ENCODE assay signal across 30 cellular contexts in genomic region chr1:7374761-7375160, GRCh38.
"Had no signal": no experiment of that assay in that cellular context is flagged by ENCODE, and none has a peak within 500 bp of the region (broad histone marks: within the 10 kb centered on the region; RNA-seq: fewer than 3 reads in every experiment).

No MANE protein-coding gene starts in this region.

- DNase-seq: activated B cell treated with CpG ODN at 0.5 μM for 24 hours; activated CD8-positive, alpha-beta T cell treated with anti-CD3 and anti-CD28 coated beads, Interleukin-2, amount 10 ng/mL, durations not matched to agents 7 days and 5 days; activated naive CD4-positive, alpha-beta T cell treated with Interleukin-2 at 50 U/mL for 16 hours; activated naive CD8-positive, alpha-beta T cell treated with anti-CD3 and anti-CD28 coated beads for 36 hours; activated T-cell treated with anti-CD3 and anti-CD28 coated beads, Interleukin-2, amount 50 U/mL, for 48 hours; brain microvascular endothelial cell; foreskin fibroblast; immature natural killer cell; kidney glomerular epithelial cell; left lung; lower lobe of right lung; mesendoderm; mucosa of descending colon; retina; small intestine; T-helper 1 cell; thyroid gland had no signal

- H3K36me3 Mint-ChIP-seq: activated CD8-positive, alpha-beta memory T cell treated with anti-CD3 and anti-CD28 coated beads, Interleukin-2, amount 10 ng/mL, durations not matched to agents 7 days and 5 days; activated naive CD8-positive, alpha-beta T cell treated with anti-CD3 and anti-CD28 coated beads for 36 hours; immature natural killer cell had no signal

- H3K27ac ChIP-seq: adrenal gland, ascending aorta, brain microvascular endothelial cell, heart left ventricle, left lung, lower lobe of right lung, pancreas, prostate gland, thyroid gland, upper lobe of left lung had no signal

- H3K4me1 Mint-ChIP-seq: activated B cell treated with CpG ODN at 0.5 μM for 24 hours; activated CD8-positive, alpha-beta memory T cell treated with anti-CD3 and anti-CD28 coated beads, Interleukin-2, amount 10 ng/mL, durations not matched to agents 7 days and 5 days; activated naive CD8-positive, alpha-beta T cell treated with anti-CD3 and anti-CD28 coated beads for 36 hours; immature natural killer cell had no signal

- H3K27me3 ChIP-seq: adrenal gland, ascending aorta, brain microvascular endothelial cell, heart left ventricle, pancreas, thyroid gland, upper lobe of left lung had no signal

- H3K4me1 ChIP-seq: adrenal gland, ascending aorta, left lung, pancreas, prostate gland had no signal

- H3K4me3 Mint-ChIP-seq: activated B cell treated with CpG ODN at 0.5 μM for 24 hours; activated CD8-positive, alpha-beta memory T cell treated with anti-CD3 and anti-CD28 coated beads, Interleukin-2, amount 10 ng/mL, durations not matched to agents 7 days and 5 days; activated CD8-positive, alpha-beta T cell treated with anti-CD3 and anti-CD28 coated beads, Interleukin-2, amount 10 ng/mL, durations not matched to agents 7 days and 5 days; activated naive CD8-positive, alpha-beta T cell treated with anti-CD3 and anti-CD28 coated beads for 36 hours; immature natural killer cell; nephron; stimulated activated naive CD8-positive, alpha-beta T cell treated with anti-CD3 and anti-CD28 coated beads, Interleukin-15, Interleukin-2, amounts not matched to agents 100 ng/mL and 50 ng/mL, for 24 hours; T-helper 2 cell treated with Interferon-gamma antibody and Interleukin-4, amounts not matched to agents 5 μg/mL and 100 μg/mL, for 36 hours had no signal

- H3K36me3 ChIP-seq: adrenal gland, ascending aorta, brain microvascular endothelial cell, heart left ventricle, left lung, lower lobe of right lung, pancreas, prostate gland, thyroid gland, upper lobe of left lung had no signal

- H3K4me3 ChIP-seq: adrenal gland, ascending aorta, heart left ventricle, left lung, lower lobe of right lung, mucosa of descending colon, pancreas, prostate gland, thyroid gland, upper lobe of left lung had no signal

- ATAC-seq: activated CD8-positive, alpha-beta memory T cell treated with anti-CD3 and anti-CD28 coated beads, Interleukin-2, amount 10 ng/mL, durations not matched to agents 7 days and 5 days; activated CD8-positive, alpha-beta T cell treated with anti-CD3 and anti-CD28 coated beads, Interleukin-2, amount 10 ng/mL, durations not matched to agents 7 days and 5 days; esophagus mucosa; heart left ventricle; left lung; lower lobe of right lung; mucosa of descending colon; pancreas; sciatic nerve had no signal

- H3K27ac Mint-ChIP-seq: activated B cell treated with CpG ODN at 0.5 μM for 24 hours; activated CD8-positive, alpha-beta memory T cell treated with anti-CD3 and anti-CD28 coated beads, Interleukin-2, amount 10 ng/mL, durations not matched to agents 7 days and 5 days; activated CD8-positive, alpha-beta T cell treated with anti-CD3 and anti-CD28 coated beads, Interleukin-2, amount 10 ng/mL, durations not matched to agents 7 days and 5 days; activated naive CD8-positive, alpha-beta T cell treated with anti-CD3 and anti-CD28 coated beads for 36 hours; activated T-helper 2 cell treated with anti-CD3 and anti-CD28 coated beads, Interferon-gamma antibody, Interleukin-2, Interleukin-4, amounts not matched to agents 10 μg/mL and 5 μg/mL and 100 μg/mL, durations not matched to agents 14 hours and 24 hours and 36 hours; immature natural killer cell; nephron; stimulated activated naive CD8-positive, alpha-beta T cell treated with anti-CD3 and anti-CD28 coated beads, Interleukin-15, Interleukin-2, amounts not matched to agents 100 ng/mL and 50 ng/mL, for 24 hours; T-helper 2 cell treated with Interferon-gamma antibody and Interleukin-4, amounts not matched to agents 5 μg/mL and 100 μg/mL, for 36 hours had no signal

- H3K9me3 ChIP-seq: adrenal gland, ascending aorta, heart left ventricle, left lung, lower lobe of right lung, mucosa of descending colon, pancreas, prostate gland, thyroid gland, upper lobe of left lung had no signal

- H3K9me3 Mint-ChIP-seq: activated B cell treated with CpG ODN at 0.5 μM for 24 hours; activated naive CD8-positive, alpha-beta T cell treated with anti-CD3 and anti-CD28 coated beads for 36 hours; activated T-helper 2 cell treated with anti-CD3 and anti-CD28 coated beads, Interferon-gamma antibody, Interleukin-2, Interleukin-4, amounts not matched to agents 10 μg/mL and 5 μg/mL and 100 μg/mL, durations not matched to agents 14 hours and 24 hours and 36 hours; immature natural killer cell; nephron; stimulated activated naive CD8-positive, alpha-beta T cell treated with anti-CD3 and anti-CD28 coated beads, Interleukin-15, Interleukin-2, amounts not matched to agents 100 ng/mL and 50 ng/mL, for 24 hours; T-helper 2 cell treated with Interferon-gamma antibody and Interleukin-4, amounts not matched to agents 5 μg/mL and 100 μg/mL, for 36 hours had no signal
